Comparison of ENCODE assay signal across 15 cellular contexts in the genomic region with DNA sequence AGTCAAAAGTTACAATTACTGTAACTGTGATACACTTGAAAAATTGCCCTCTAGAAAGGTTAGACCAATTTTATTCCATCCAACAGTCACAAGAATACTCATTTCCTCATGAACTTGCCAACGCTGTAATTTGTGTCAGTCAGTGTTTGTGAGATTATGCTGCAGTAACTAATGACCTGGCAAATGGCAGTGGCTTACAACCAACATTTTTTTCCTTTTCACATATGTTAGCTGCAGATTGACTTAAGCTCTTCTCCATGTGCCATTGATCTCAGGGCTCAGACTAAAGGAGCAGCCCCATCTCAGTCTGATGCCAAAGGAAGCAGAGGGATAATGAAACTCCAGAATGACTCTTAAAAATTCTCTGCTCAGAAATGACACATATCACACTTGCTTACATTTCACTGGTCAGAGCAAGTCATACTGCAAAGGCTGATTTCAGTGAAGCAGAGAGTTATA.
DNase-seq lines count a peak whose midpoint lies in the region; ATAC-seq and TF ChIP-seq lines count a peak whose summit lies in the region.
"Had no signal": no experiment of that assay in that cellular context is flagged by ENCODE, and none has a peak within 500 bp of the region (broad histone marks: within the 10 kb centered on the region; RNA-seq: fewer than 3 reads in every experiment).

No MANE protein-coding gene starts in this region.

- H3K4me1 ChIP-seq in upper lobe of left lung = peaks cover 0 to 17% (median 8%) of the 10 kb centered on the region in 4 donors
- H3K4me1 ChIP-seq: BE2C had no signal

- no peaks in the 10 kb centered on the region for H3K9me3 ChIP-seq in upper lobe of left lung
- H3K9me3 ChIP-seq: BE2C had no signal

- intact Hi-C loops in sciatic nerve (cut with DNase I) = no loop called here

- H3K27ac Mint-ChIP-seq in activated naive CD8-positive, alpha-beta T cell treated with anti-CD3 and anti-CD28 coated beads, Interleukin-2, amount 50 U/mL, for 24 hours = no peak overlapping the region
- H3K27ac Mint-ChIP-seq in activated naive CD8-positive, alpha-beta T cell treated with anti-CD3 and anti-CD28 coated beads for 36 hours = no peak overlapping the region
- peak overlapping the region; percentile 82 for H3K27ac Mint-ChIP-seq in chondrocyte (ENCODE audit: unreplicated experiment)
- H3K27ac Mint-ChIP-seq: H9; stimulated activated naive CD8-positive, alpha-beta T cell treated with anti-CD3 and anti-CD28 coated beads, Interleukin-15, Interleukin-2, amounts not matched to agents 100 ng/mL and 50 ng/mL, for 24 hours had no signal

- H3K27me3 ChIP-seq in upper lobe of left lung = no peaks in the 10 kb centered on the region
- H3K27me3 ChIP-seq: BE2C, brain microvascular endothelial cell had no signal

- H3K27ac ChIP-seq in upper lobe of left lung = no peak overlapping the region
- H3K27ac ChIP-seq: brain microvascular endothelial cell, epithelial cell of prostate had no signal

- no peaks in the 10 kb centered on the region for H3K36me3 ChIP-seq in upper lobe of left lung
- H3K36me3 ChIP-seq: BE2C, brain microvascular endothelial cell had no signal

- 0 to 48% methylated on average over 1 of the region's 1 CpG for WGBS in upper lobe of left lung, 2 donors

- no peaks in the 10 kb centered on the region for H3K36me3 Mint-ChIP-seq in activated naive CD8-positive, alpha-beta T cell treated with anti-CD3 and anti-CD28 coated beads, Interleukin-2, amount 50 U/mL, for 24 hours (ENCODE audit: low read depth)
- no peaks in the 10 kb centered on the region for H3K36me3 Mint-ChIP-seq in activated naive CD8-positive, alpha-beta T cell treated with anti-CD3 and anti-CD28 coated beads for 36 hours
- no peaks in the 10 kb centered on the region for H3K36me3 Mint-ChIP-seq in chondrocyte (ENCODE audit: low read depth)

- H3K9me3 Mint-ChIP-seq in activated naive CD8-positive, alpha-beta T cell treated with anti-CD3 and anti-CD28 coated beads, Interleukin-2, amount 50 U/mL, for 24 hours = no peaks in the 10 kb centered on the region
- no peaks in the 10 kb centered on the region for H3K9me3 Mint-ChIP-seq in activated naive CD8-positive, alpha-beta T cell treated with anti-CD3 and anti-CD28 coated beads for 36 hours
- H3K9me3 Mint-ChIP-seq in chondrocyte (ENCODE audit: low read depth) = no peaks in the 10 kb centered on the region
- H3K9me3 Mint-ChIP-seq: H9; neural crest cell; stimulated activated naive CD8-positive, alpha-beta T cell treated with anti-CD3 and anti-CD28 coated beads, Interleukin-15, Interleukin-2, amounts not matched to agents 100 ng/mL and 50 ng/mL, for 24 hours had no signal

- H3K4me3 Mint-ChIP-seq in activated naive CD8-positive, alpha-beta T cell treated with anti-CD3 and anti-CD28 coated beads, Interleukin-2, amount 50 U/mL, for 24 hours = no peak overlapping the region
- no peak overlapping the region for H3K4me3 Mint-ChIP-seq in activated naive CD8-positive, alpha-beta T cell treated with anti-CD3 and anti-CD28 coated beads for 36 hours
- no peak overlapping the region for H3K4me3 Mint-ChIP-seq in chondrocyte (ENCODE audit: unreplicated experiment)
- H3K4me3 Mint-ChIP-seq: H9; neural crest cell; stimulated activated naive CD8-positive, alpha-beta T cell treated with anti-CD3 and anti-CD28 coated beads, Interleukin-15, Interleukin-2, amounts not matched to agents 100 ng/mL and 50 ng/mL, for 24 hours had no signal

- TF ChIP-seq CTCF in chondrocyte (IDR thresholded peaks at IDR 0.05) (no peak), upper lobe of left lung (IDR thresholded peaks at IDR 0.05) (no peak)

- TF ChIP-seq POLR2A in upper lobe of left lung (IDR thresholded peaks at IDR 0.05) = no peak

- ATAC-seq in activated naive CD8-positive, alpha-beta T cell treated with anti-CD3 and anti-CD28 coated beads, Interleukin-2, amount 50 U/mL, for 24 hours = peak; percentile 43
- peak; percentile 79 for ATAC-seq in HG03354 (IDR thresholded peaks at IDR 0.05; ENCODE audit: poor library complexity, severe bottlenecking, unreplicated experiment)
- no peak for ATAC-seq in upper lobe of left lung (ENCODE audit: low FRiP score in 2 of 2)
- ATAC-seq in HG02885 (IDR thresholded peaks at IDR 0.05; ENCODE audit: poor library complexity, unreplicated experiment) = no peak
- no peak for ATAC-seq in sciatic nerve

- peaks cover 6% of the 10 kb centered on the region for H3K27me3 Mint-ChIP-seq in activated naive CD8-positive, alpha-beta T cell treated with anti-CD3 and anti-CD28 coated beads, Interleukin-2, amount 50 U/mL, for 24 hours
- H3K27me3 Mint-ChIP-seq in activated naive CD8-positive, alpha-beta T cell treated with anti-CD3 and anti-CD28 coated beads for 36 hours = peaks cover 18% of the 10 kb centered on the region
- no peaks in the 10 kb centered on the region for H3K27me3 Mint-ChIP-seq in chondrocyte (ENCODE audit: low read depth)

- TF ChIP-seq EP300 in upper lobe of left lung (IDR thresholded peaks at IDR 0.05) = no peak

- DNase-seq in activated naive CD8-positive, alpha-beta T cell treated with anti-CD3 and anti-CD28 coated beads, Interleukin-2, amount 50 U/mL, for 24 hours = no peak
- DNase-seq in activated naive CD8-positive, alpha-beta T cell treated with anti-CD3 and anti-CD28 coated beads for 36 hours = no peak
- DNase-seq in chondrocyte (ENCODE audit: low spot score) (no peak), superior temporal gyrus (ENCODE audit: extremely low spot score) (peak; percentile 32), upper lobe of left lung (no peak), sciatic nerve (ENCODE audit: low spot score) (no peak)
- DNase-seq: BE2C, H9, NCI-H748 treated with DMSO at 0.1 percent for 48 hours had no signal

- no peak overlapping the region for H3K4me3 ChIP-seq in upper lobe of left lung

- H3K4me1 Mint-ChIP-seq in activated naive CD8-positive, alpha-beta T cell treated with anti-CD3 and anti-CD28 coated beads, Interleukin-2, amount 50 U/mL, for 24 hours = peaks cover 16% of the 10 kb centered on the region
- peaks cover 16% of the 10 kb centered on the region for H3K4me1 Mint-ChIP-seq in activated naive CD8-positive, alpha-beta T cell treated with anti-CD3 and anti-CD28 coated beads for 36 hours
- peaks cover 52% of the 10 kb centered on the region for H3K4me1 Mint-ChIP-seq in chondrocyte (ENCODE audit: low read depth)

Comparison
In these comparisons a context has a peak if more than half of its experiments do, and no peak if none do; other contexts are left out.
1. ATAC-seq: peak in activated naive CD8-positive, alpha-beta T cell treated with anti-CD3 and anti-CD28 coated beads, Interleukin-2, amount 50 U/mL, for 24 hours (single experiment) and HG03354 (single experiment); none in upper lobe of left lung (0 of 2), HG02885 (single experiment) and sciatic nerve (single experiment).